Comparison of ENCODE assay signal across 30 cellular contexts in genomic region chr1:171280596-171280995, GRCh38. TPM values are rescaled to one million over a fixed set of nuclear protein-coding genes. Genes with fewer than 3 reads are reported as not detected.
"Had no signal": no experiment of that assay in that cellular context is flagged by ENCODE, and none has a peak within 500 bp of the region (broad histone marks: within the 10 kb centered on the region; RNA-seq: fewer than 3 reads in every experiment).

No MANE protein-coding gene starts in this region.

- H3K4me3 ChIP-seq: left ventricle myocardium inferior, lung, spleen, testis had no signal

- H3K36me3 ChIP-seq: brain microvascular endothelial cell, left ventricle myocardium inferior, spleen had no signal

- DNase-seq: activated CD4-positive, alpha-beta memory T cell treated with anti-CD3 and anti-CD28 coated beads, Interleukin-2, amount 10 ng/mL, durations not matched to agents 7 days and 5 days; activated CD4-positive, alpha-beta T cell treated with anti-CD3 and anti-CD28 coated beads for 1 hour; activated CD4-positive, alpha-beta T cell treated with anti-CD3 and anti-CD28 coated beads, Interleukin-2, amount 10 ng/mL, durations not matched to agents 7 days and 5 days; activated CD8-positive, alpha-beta memory T cell treated with anti-CD3 and anti-CD28 coated beads, Interleukin-2, amount 50 U/mL, for 48 hours; activated gamma-delta T cell treated with Interleukin-2 at 50 U/mL for 16 hours; activated naive CD4-positive, alpha-beta T cell treated with anti-CD3 and anti-CD28 coated beads, Interleukin-2, amount 50 U/mL, for 16 hours; activated T-cell treated with anti-CD3 and anti-CD28 coated beads, Interleukin-2, amount 50 U/mL, for 24 hours; amniotic stem cell; brain microvascular endothelial cell; caudate nucleus; endodermal cell; foreskin melanocyte; left ventricle myocardium inferior; mesendoderm; posterior cingulate gyrus; right cardiac atrium; spleen; stimulated activated naive CD8-positive, alpha-beta T cell treated with anti-CD3 and anti-CD28 coated beads, Interleukin-15, Interleukin-2, amounts not matched to agents 100 U/mL and 50 U/mL, for 24 hours; T-helper 17 cell; testis; trophoblast cell had no signal

- ATAC-seq: activated T-helper 17 cell treated with anti-CD3 and anti-CD28 coated beads, Interleukin-2, amount 50 U/mL, for 72 hours; esophagus mucosa; natural killer cell treated with Interleukin-12 subunit alpha and Interleukin-12 subunit beta and Interleukin-15 and Interleukin-18, amount 100 ng/mL, for 72 hours; right cardiac atrium; stimulated activated naive CD8-positive, alpha-beta T cell treated with anti-CD3 and anti-CD28 coated beads, Interleukin-15, Interleukin-2, amounts not matched to agents 100 U/mL and 50 U/mL, for 24 hours; T-helper 17 cell had no signal

- FAIRE-seq: astrocyte, islet of Langerhans, urothelium cell line had no signal

- H3K27me3 ChIP-seq: brain microvascular endothelial cell, spleen, testis had no signal

RNA-seq across cellular contexts. Expression of gene FMO1, which starts 32.3 kb away (rescaled TPM):
- total RNA-seq: activated CD4-positive, alpha-beta memory T cell treated with anti-CD3 and anti-CD28 coated beads, Interleukin-2, amount 10 ng/mL, durations not matched to agents 7 days and 5 days; activated CD4-positive, alpha-beta T cell treated with anti-CD3 and anti-CD28 coated beads, Interleukin-2, amount 10 ng/mL, durations not matched to agents 7 days and 5 days; activated T-helper 17 cell treated with anti-CD3 and anti-CD28 coated beads, Interleukin-2, amount 50 U/mL, for 72 hours; astrocyte; endodermal cell; mononuclear cell; natural killer cell treated with Interleukin-12 subunit alpha and Interleukin-12 subunit beta and Interleukin-15 and Interleukin-18, amount 100 ng/mL, for 72 hours; osteoblast; spleen; T-helper 17 cell had no signal
